ENCODE assay signal across 3 cellular contexts in the genomic region with DNA sequence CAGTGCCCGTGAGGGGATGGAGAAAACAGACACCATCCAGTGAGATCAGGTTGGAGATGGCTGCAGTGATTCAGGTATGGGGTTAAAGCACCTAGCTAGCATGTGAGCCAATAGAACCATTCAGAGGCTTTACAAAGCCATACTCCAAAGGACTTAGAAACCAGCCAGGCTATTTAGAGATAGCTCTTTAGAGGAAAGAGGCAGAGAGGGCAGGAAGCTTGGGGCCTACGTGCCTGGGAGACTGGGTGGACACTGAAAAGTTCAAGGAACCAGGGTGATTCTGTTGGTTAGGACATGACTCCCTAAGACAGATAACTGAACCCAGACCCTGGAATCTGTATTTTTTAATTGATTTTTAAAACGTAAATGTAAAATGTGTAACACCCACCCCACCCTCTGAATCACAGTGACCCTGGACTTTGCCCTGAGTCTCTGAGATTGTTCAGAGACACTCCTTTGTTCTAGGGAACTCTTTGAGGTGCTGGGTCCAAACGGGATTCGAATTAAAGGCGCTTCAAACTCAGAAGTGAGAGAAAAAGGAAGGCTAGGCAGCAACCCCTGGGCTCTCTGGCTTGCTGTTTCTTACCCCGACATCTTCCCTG.
TF ChIP-seq lines count a peak whose summit lies in the region.

No MANE protein-coding gene starts in this region.

TF ChIP-seq in A549, 52 proteins besides CTCF, POLR2A, EP300 and RAD21:
- TF ChIP-seq FOSL2 (IDR thresholded peaks at IDR 0.05) (no peak), FOSL2 (CRISPR knock-in tag; IDR thresholded peaks at IDR 0.05) (peak; percentile 27; the same call in 1 of the 2 replicates), HDAC2 (IDR thresholded peaks at IDR 0.05) (no peak)

TF ChIP-seq in IMR-90, 13 proteins besides CTCF, POLR2A, EP300 and RAD21:
- TF ChIP-seq MXI1 (IDR thresholded peaks at IDR 0.05; ENCODE audit: borderline replicate concordance, low read depth, low read length) (no peak), MAZ (IDR thresholded peaks at IDR 0.05; ENCODE audit: borderline replicate concordance, low read depth, low read length) (no peak), MAFK (IDR thresholded peaks at IDR 0.05; ENCODE audit: low read depth, low read length) (no peak), CEBPB (IDR thresholded peaks at IDR 0.05; ENCODE audit: low read depth, low read length) (no peak), CHD1 (IDR thresholded peaks at IDR 0.05; ENCODE audit: low read depth, low read length) (no peak), NFE2L2 (IDR thresholded peaks at IDR 0.05; ENCODE audit: low read depth, low read length) (no peak), RFX5 (IDR thresholded peaks at IDR 0.05; ENCODE audit: low read depth, low read length) (no peak), FOS (IDR thresholded peaks at IDR 0.05; ENCODE audit: low read depth, low read length) (no peak)
- TF ChIP-seq, protein P1, sequence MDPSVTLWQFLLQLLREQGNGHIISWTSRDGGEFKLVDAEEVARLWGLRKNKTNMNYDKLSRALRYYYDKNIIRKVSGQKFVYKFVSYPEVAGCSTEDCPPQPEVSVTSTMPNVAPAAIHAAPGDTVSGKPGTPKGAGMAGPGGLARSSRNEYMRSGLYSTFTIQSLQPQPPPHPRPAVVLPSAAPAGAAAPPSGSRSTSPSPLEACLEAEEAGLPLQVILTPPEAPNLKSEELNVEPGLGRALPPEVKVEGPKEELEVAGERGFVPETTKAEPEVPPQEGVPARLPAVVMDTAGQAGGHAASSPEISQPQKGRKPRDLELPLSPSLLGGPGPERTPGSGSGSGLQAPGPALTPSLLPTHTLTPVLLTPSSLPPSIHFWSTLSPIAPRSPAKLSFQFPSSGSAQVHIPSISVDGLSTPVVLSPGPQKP (IDR thresholded peaks at IDR 0.05; ENCODE audit: borderline replicate concordance, low read depth, low read length) = no peak

TF ChIP-seq in H1, 55 proteins besides CTCF, POLR2A, EP300 and RAD21:
- TF ChIP-seq POU5F1 (IDR thresholded peaks at IDR 0.05; ENCODE audit: low read depth, low read length) = no peak
- TF ChIP-seq KDM4A (IDR thresholded peaks at IDR 0.05; ENCODE audit: low read depth, low read length, severe bottlenecking) = no peak
- TF ChIP-seq TBP (IDR thresholded peaks at IDR 0.05; ENCODE audit: low read depth, low read length) = no peak
- no peak for TF ChIP-seq MAFK (IDR thresholded peaks at IDR 0.05; ENCODE audit: low read depth, low read length)
- no peak for TF ChIP-seq TAF7 (optimal IDR thresholded peaks at IDR 0.05; ENCODE audit: borderline replicate concordance, low read depth, low read length)
- TF ChIP-seq PHF8 (conservative IDR thresholded peaks at IDR 0.05; ENCODE audit: low read depth, low read length) = no peak
- no peak for TF ChIP-seq EGR1 (IDR thresholded peaks at IDR 0.05; ENCODE audit: borderline replicate concordance, low read depth, low read length)
